8 cellular contexts compared by ENCODE assay signal in the genomic region with DNA sequence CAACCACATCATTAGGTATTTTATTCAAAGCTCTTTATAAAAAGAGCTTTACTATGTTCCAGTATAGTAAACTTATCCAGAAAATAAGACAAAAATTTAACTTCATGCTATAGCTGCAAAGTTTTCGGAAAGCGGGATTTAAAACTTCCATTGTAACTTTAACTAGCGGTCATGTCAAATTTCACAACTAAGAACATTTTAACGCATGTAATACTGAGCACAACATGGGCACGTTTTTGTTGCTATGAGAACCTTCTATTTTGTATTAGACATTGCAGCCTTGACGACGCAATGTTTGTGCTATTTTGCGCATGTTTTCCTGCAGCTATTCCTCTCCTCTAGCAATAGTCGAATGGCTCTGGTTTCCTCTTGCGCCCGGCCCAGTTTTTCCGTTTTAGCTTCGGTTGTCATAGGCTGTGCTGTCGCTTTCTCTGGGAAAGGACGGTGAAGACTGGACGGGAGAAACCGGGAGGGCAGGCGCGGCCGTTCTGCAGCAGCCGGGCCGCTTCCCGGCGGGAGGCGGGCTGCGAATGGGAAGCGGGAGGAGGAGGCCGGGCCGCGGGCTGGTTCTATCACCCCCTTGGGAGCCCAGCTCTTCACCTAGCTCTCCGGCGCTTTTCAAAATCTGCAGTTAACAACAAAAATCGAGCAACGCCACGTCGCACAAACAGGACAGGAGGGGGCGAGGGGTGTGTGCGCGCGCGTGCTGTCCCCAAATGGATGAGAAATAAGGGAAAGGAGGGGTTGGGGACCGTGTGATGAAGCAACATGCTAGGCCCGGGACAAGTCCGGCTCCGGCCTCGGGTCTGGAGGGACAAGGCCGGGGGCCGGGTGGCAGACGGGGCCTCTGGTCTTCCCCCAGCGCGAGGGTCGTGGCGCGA.
DNase-seq lines count a peak whose midpoint lies in the region; ATAC-seq and TF ChIP-seq lines count a peak whose summit lies in the region.

No MANE protein-coding gene starts in this region.

- no peak for TF ChIP-seq CTCF in WI38 (IDR thresholded peaks at IDR 0.05; ENCODE audit: low read depth, low read length)

- peak; percentile 25 for ATAC-seq in HG03095 (IDR thresholded peaks at IDR 0.05; ENCODE audit: unreplicated experiment)

- H3K4me3 ChIP-seq in WI38 (ENCODE audit: low read depth, low read length), result peak overlapping the region; percentile 74

- DNase-seq in stimulated activated CD4-positive, alpha-beta T cell treated with anti-CD3 and anti-CD28 coated beads, Interleukin-12 subunit alpha, Interleukin-12 subunit beta, amount 100 ng/mL, for 24 hours (ENCODE audit: low read depth in 2 of 2), result peak; percentile 24 to 29
- DNase-seq in stimulated activated CD4-positive, alpha-beta T cell treated with anti-CD3 and anti-CD28 coated beads, Interleukin-12 subunit alpha, Interleukin-12 subunit beta, amount 100 ng/mL, for 4 hours, result no peak
- peak; percentile 95 for DNase-seq in NCI-H2107 treated with DMSO at 0.1 percent for 48 hours (lab: John Stamatoyannopoulos, UW; ENCODE audit: unreplicated experiment)
- peak; percentile 29 to 33 for DNase-seq in cerebellar nuclear complex (lab: John Stamatoyannopoulos, UW)
- peak; percentile 70 for DNase-seq in kidney glomerular epithelial cell (lab: John Stamatoyannopoulos, UW)
- peak; percentile 27 to 34 for DNase-seq in stimulated activated CD4-positive, alpha-beta T cell treated with anti-CD3 and anti-CD28 coated beads, Interleukin-1b, Interleukin-23, amount 100 ng/mL, for 1 hour (ENCODE audit: low read depth in 2 of 2)
